ENCODE assay signal across 11 cellular contexts in the genomic region with DNA sequence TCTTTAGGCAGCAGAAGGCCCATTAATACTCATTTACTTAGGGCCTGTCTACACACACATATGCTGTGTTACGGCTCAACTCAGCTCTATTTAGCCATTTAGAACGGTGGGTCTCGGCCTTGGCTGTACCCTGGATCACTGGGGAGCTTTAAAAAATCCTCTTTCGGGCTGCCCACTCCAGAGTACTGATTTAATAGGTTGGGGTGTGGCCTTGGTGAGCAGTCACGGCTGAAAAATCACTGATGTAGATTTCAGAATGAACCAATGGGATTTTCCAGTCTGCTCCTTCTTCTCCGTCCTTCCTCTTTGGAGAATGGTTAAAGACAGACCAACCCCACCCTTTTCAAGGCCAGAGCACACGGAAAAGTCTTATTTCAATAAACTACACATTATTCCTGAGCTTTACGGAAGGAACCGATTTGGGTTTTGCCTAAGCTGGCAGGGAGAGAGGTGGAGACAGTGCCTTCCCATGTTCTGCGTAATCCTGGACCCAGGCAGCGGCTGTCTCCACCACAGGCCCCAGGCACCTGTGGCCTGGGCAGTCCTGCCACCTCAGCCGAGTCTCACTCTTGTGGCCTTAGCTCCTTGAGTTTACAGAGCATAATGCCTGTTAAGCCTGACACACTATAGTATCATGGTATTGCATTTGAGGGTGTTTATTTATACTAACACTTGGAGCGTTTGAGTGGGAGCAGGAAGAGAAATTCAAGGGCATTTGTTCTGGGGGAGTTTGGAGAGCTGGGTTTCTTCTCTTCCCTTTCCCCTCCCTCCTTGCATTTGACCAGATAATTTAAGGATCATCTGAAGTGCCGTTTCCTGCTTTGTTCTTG.
A peak's percentile ranks its signal among the peaks of the same experiment; 100 is the strongest.
DNase-seq lines count a peak whose midpoint lies in the region; ATAC-seq lines count a peak whose summit lies in the region.
"Had no signal": no experiment of that assay in that cellular context is flagged by ENCODE, and none has a peak within 500 bp of the region (broad histone marks: within the 10 kb centered on the region; RNA-seq: fewer than 3 reads in every experiment).

No MANE protein-coding gene starts in this region.

- H3K4me1 Mint-ChIP-seq in stimulated activated effector memory CD8-positive, alpha-beta T cell treated with anti-CD3 and anti-CD28 coated beads, Interleukin-12 subunit alpha, Interleukin-12 subunit beta, amount 100 ng/mL, for 72 hours, result peaks cover 23% of the 10 kb centered on the region

- no peaks in the 10 kb centered on the region for H3K9me3 Mint-ChIP-seq in stimulated activated effector memory CD8-positive, alpha-beta T cell treated with anti-CD3 and anti-CD28 coated beads, Interleukin-12 subunit alpha, Interleukin-12 subunit beta, amount 100 ng/mL, for 72 hours

- H3K27me3 ChIP-seq in layer of hippocampus (ENCODE audit: control insufficient read depth, insufficient read depth, low read length), result no peaks in the 10 kb centered on the region

- H3K27ac Mint-ChIP-seq in stimulated activated effector memory CD8-positive, alpha-beta T cell treated with anti-CD3 and anti-CD28 coated beads, Interleukin-12 subunit alpha, Interleukin-12 subunit beta, amount 100 ng/mL, for 72 hours, result peak overlapping the region; percentile 5

- DNase-seq in NCI-H2227 treated with DMSO at 0.1 percent for 48 hours (lab: John Stamatoyannopoulos, UW) (peak; percentile 53), NCI-H2227 (lab: John Stamatoyannopoulos, UW; ENCODE audit: unreplicated experiment) (no peak), NCI-H524 treated with DMSO at 0.1 percent for 48 hours (lab: John Stamatoyannopoulos, UW) (peak; percentile 69)
- no peak for DNase-seq in stimulated activated effector memory CD8-positive, alpha-beta T cell treated with anti-CD3 and anti-CD28 coated beads, Interleukin-12 subunit alpha, Interleukin-12 subunit beta, amount 100 ng/mL, for 72 hours (ENCODE audit: low spot score in 2 of 2)
- DNase-seq in stimulated activated CD4-positive, alpha-beta T cell treated with anti-CD3 and anti-CD28 coated beads, Interleukin-2, amount 100 ng/mL, for 24 hours, result no peak
- DNase-seq: T1000 had no signal

- H3K36me3 Mint-ChIP-seq in stimulated activated effector memory CD8-positive, alpha-beta T cell treated with anti-CD3 and anti-CD28 coated beads, Interleukin-12 subunit alpha, Interleukin-12 subunit beta, amount 100 ng/mL, for 72 hours, result no peaks in the 10 kb centered on the region

- no peak for ATAC-seq in stimulated activated effector memory CD8-positive, alpha-beta T cell treated with anti-CD3 and anti-CD28 coated beads, Interleukin-12 subunit alpha, Interleukin-12 subunit beta, amount 100 ng/mL, for 72 hours
- ATAC-seq in GM21367 (IDR thresholded peaks at IDR 0.05; ENCODE audit: unreplicated experiment), result no peak
- no peak for ATAC-seq in GM18520 (IDR thresholded peaks at IDR 0.05; ENCODE audit: unreplicated experiment)
- ATAC-seq: left lobe of liver, Panc1 had no signal

- H3K27ac ChIP-seq in layer of hippocampus (ENCODE audit: low read depth, low read length), result peak overlapping the region; percentile 23

- no peak overlapping the region for H3K4me3 Mint-ChIP-seq in stimulated activated effector memory CD8-positive, alpha-beta T cell treated with anti-CD3 and anti-CD28 coated beads, Interleukin-12 subunit alpha, Interleukin-12 subunit beta, amount 100 ng/mL, for 72 hours

Comparison
In these comparisons a context has a peak if more than half of its experiments do, and no peak if none do; other contexts are left out.
1. DNase-seq: peak in NCI-H2227 treated with DMSO at 0.1 percent for 48 hours (single experiment) and NCI-H524 treated with DMSO at 0.1 percent for 48 hours (single experiment); none in NCI-H2227 (single experiment), stimulated activated effector memory CD8-positive, alpha-beta T cell treated with anti-CD3 and anti-CD28 coated beads, Interleukin-12 subunit alpha, Interleukin-12 subunit beta, amount 100 ng/mL, for 72 hours (0 of 2) and stimulated activated CD4-positive, alpha-beta T cell treated with anti-CD3 and anti-CD28 coated beads, Interleukin-2, amount 100 ng/mL, for 24 hours (0 of 2).